23 cellular contexts compared by ENCODE assay signal in the genomic region with DNA sequence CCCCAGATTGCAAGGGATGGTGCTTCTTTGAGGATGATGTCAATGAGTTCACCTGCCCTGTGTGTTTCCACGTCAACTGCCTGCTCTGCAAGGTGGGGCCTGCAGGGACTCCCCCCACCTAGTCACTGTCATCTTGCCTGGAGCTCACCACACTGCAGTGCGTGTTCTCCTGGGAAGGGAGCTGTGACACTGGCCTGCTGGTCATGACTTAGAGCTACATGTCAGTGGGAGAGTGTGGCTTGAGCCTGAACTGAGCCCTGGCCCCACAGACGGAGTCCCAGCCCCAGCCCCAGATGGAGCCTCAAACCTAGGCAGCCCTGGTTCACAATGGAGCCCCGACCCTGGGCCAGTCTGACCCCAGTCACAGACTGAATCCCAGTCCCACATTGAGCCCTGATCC.
"Had no signal": no experiment of that assay in that cellular context is flagged by ENCODE, and none has a peak within 500 bp of the region (broad histone marks: within the 10 kb centered on the region; RNA-seq: fewer than 3 reads in every experiment).

No MANE protein-coding gene starts in this region.

- H3K79me2 ChIP-seq: hepatocyte had no signal

- H3K27me3 ChIP-seq: esophagus squamous epithelium, hepatocyte, spleen, suprapubic skin, thyroid gland had no signal

- DNase-seq: effector memory CD8-positive, alpha-beta T cell; esophagus squamous epithelium; foreskin fibroblast; left colon; left ventricle myocardium superior; mesenchymal stem cell; midbrain; nephron progenitor cell; psoas muscle; retina; spleen; stimulated activated CD4-positive, alpha-beta T cell treated with anti-CD3 and anti-CD28 coated beads, Interleukin-2, amount 100 ng/mL, for 24 hours; stimulated activated CD4-positive, alpha-beta T cell treated with anti-CD3 and anti-CD28 coated beads, Interleukin-4, amount 100 ng/mL, for 4 hours; stimulated activated naive B cell treated with anti-CD40 and anti-IgM and Interleukin-4, amounts not matched to agents 10 μg/mL and 1 μg/mL and 100 μg/mL, for 72 hours; thyroid gland had no signal

- H3K27ac Mint-ChIP-seq: dendritic cell treated with granulocyte-macrophage colony-stimulating factor and Interleukin-4, amounts not matched to agents 40 ng/mL and 50 ng/mL, for 4 days; nephron progenitor cell; stimulated activated naive B cell treated with anti-CD40 and anti-IgM and Interleukin-4, amounts not matched to agents 10 μg/mL and 1 μg/mL and 100 μg/mL, for 72 hours; type B pancreatic cell had no signal

- ATAC-seq: effector memory CD8-positive, alpha-beta T cell; left colon; left ventricle myocardium superior; psoas muscle; sciatic nerve; stimulated activated naive B cell treated with anti-CD40 and anti-IgM and Interleukin-4, amounts not matched to agents 10 μg/mL and 1 μg/mL and 100 μg/mL, for 72 hours had no signal

- FAIRE-seq: colon, urothelium cell line had no signal

- H3K4me3 ChIP-seq: esophagus squamous epithelium, hepatocyte, lung, psoas muscle, spleen, suprapubic skin, thyroid gland had no signal

- H3K27ac ChIP-seq: esophagus squamous epithelium, hepatocyte, psoas muscle, spleen, suprapubic skin, thyroid gland had no signal

- H3K4me3 Mint-ChIP-seq: dendritic cell treated with granulocyte-macrophage colony-stimulating factor and Interleukin-4, amounts not matched to agents 40 ng/mL and 50 ng/mL, for 4 days; effector memory CD8-positive, alpha-beta T cell; nephron progenitor cell; stimulated activated naive B cell treated with anti-CD40 and anti-IgM and Interleukin-4, amounts not matched to agents 10 μg/mL and 1 μg/mL and 100 μg/mL, for 72 hours; type B pancreatic cell had no signal

- H3K4me1 ChIP-seq: esophagus squamous epithelium, psoas muscle, suprapubic skin, thyroid gland had no signal

- H3K9me3 Mint-ChIP-seq: dendritic cell treated with granulocyte-macrophage colony-stimulating factor and Interleukin-4, amounts not matched to agents 40 ng/mL and 50 ng/mL, for 4 days; effector memory CD8-positive, alpha-beta T cell; nephron progenitor cell; stimulated activated naive B cell treated with anti-CD40 and anti-IgM and Interleukin-4, amounts not matched to agents 10 μg/mL and 1 μg/mL and 100 μg/mL, for 72 hours; type B pancreatic cell had no signal

- H3K9me3 ChIP-seq: esophagus squamous epithelium, psoas muscle, spleen, suprapubic skin, thyroid gland had no signal

- H3K27me3 Mint-ChIP-seq: dendritic cell treated with granulocyte-macrophage colony-stimulating factor and Interleukin-4, amounts not matched to agents 40 ng/mL and 50 ng/mL, for 4 days; effector memory CD8-positive, alpha-beta T cell; stimulated activated naive B cell treated with anti-CD40 and anti-IgM and Interleukin-4, amounts not matched to agents 10 μg/mL and 1 μg/mL and 100 μg/mL, for 72 hours; type B pancreatic cell had no signal

- H3K4me2 ChIP-seq: hepatocyte had no signal

- H2AFZ ChIP-seq: hepatocyte had no signal
